11 cellular contexts compared by ENCODE assay signal in the genomic region with DNA sequence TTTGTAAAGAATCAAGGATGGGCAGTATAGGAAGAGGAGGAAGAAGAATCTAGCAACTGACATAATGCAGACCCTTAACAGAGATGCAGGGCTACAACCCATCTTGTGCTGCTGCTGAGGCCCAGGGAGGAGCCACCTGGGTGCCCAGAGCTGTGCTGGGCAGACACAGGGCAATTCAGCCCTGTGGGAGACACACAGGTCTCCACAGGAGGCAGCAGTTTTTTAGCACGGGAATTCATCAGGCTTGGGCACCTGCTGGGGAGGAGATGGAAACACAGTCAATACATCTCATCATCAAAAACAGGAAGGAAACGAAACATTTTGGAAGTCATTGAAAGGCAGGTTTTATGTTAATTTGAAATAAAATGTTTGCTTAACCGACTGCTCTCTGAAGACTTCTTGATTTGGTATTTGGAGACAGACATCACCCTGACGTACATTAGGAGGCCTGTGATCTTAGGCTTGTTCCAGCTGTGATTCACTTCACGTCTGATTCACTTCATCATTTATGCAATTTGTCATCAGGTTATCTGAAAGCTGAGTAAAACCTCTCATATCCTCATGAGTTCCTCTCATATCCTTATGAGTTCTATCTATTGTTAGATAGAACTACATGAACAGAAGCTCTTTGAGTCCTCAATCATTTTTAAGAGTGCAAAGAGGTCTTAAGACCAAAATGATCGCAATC.
A peak's percentile ranks its signal among the peaks of the same experiment; 100 is the strongest.
DNase-seq lines count a peak whose midpoint lies in the region; FAIRE-seq and TF ChIP-seq lines count a peak whose summit lies in the region.
"Had no signal": no experiment of that assay in that cellular context is flagged by ENCODE, and none has a peak within 500 bp of the region (broad histone marks: within the 10 kb centered on the region; RNA-seq: fewer than 3 reads in every experiment).

No MANE protein-coding gene starts in this region.

- DNase-seq in NCI-H146 (lab: John Stamatoyannopoulos, UW) (peak; percentile 12), NCI-H146 treated with DMSO at 0.1 percent for 48 hours (lab: John Stamatoyannopoulos, UW; ENCODE audit: unreplicated experiment) (no peak), HCEC 1CT (peak; percentile 81), astrocyte (ENCODE audit: low read depth) (peak; percentile 78), mesendoderm (peak; percentile 21), germinal center (ENCODE audit: low spot score) (no peak), T1000 (lab: John Stamatoyannopoulos, UW) (no peak), NCI-H748 (lab: John Stamatoyannopoulos, UW; ENCODE audit: unreplicated experiment) (no peak)

- H3K4ac ChIP-seq in mesendoderm (ENCODE audit: low read depth, low read length): no peak overlapping the region

- H2AK5ac ChIP-seq in mesendoderm (ENCODE audit: low read length): no peak overlapping the region

- H3K27ac ChIP-seq in astrocyte (ENCODE audit: low read depth, low read length): no peak overlapping the region
- H3K27ac ChIP-seq in mesendoderm (ENCODE audit: low read depth, low read length): no peak overlapping the region
- H3K27ac ChIP-seq: coronary artery had no signal

- no peaks in the 10 kb centered on the region for H3K9me3 ChIP-seq in astrocyte (ENCODE audit: insufficient read depth, low read depth, low read length)

- H3K79me1 ChIP-seq in mesendoderm (ENCODE audit: low read length): no peaks in the 10 kb centered on the region

- H3K36me3 ChIP-seq in astrocyte (ENCODE audit: insufficient read depth, low read length) (no peaks in the 10 kb centered on the region), mesendoderm (ENCODE audit: control insufficient read depth, insufficient read depth, low read length) (no peaks in the 10 kb centered on the region)

- H3K4me1 ChIP-seq in astrocyte (ENCODE audit: insufficient read depth, low read length) (no peaks in the 10 kb centered on the region), mesendoderm (ENCODE audit: control insufficient read depth, low read depth, low read length) (no peaks in the 10 kb centered on the region)

- H3K18ac ChIP-seq in mesendoderm (ENCODE audit: low read length): no peak overlapping the region

- H3K9ac ChIP-seq in astrocyte (ENCODE audit: low read length): no peak overlapping the region
- H3K9ac ChIP-seq in mesendoderm (ENCODE audit: low read length): no peak overlapping the region

- H3K27ac Mint-ChIP-seq in astrocyte (ENCODE audit: unreplicated experiment): no peak overlapping the region
- H3K27ac Mint-ChIP-seq: activated T-helper 1 cell treated with anti-CD3 and anti-CD28 coated beads, Interleukin-12 subunit alpha, Interleukin-12 subunit beta, Interleukin-2, Interleukin-4 antibody, amounts not matched to agents 30 ng/mL and 10 ng/mL and 1 ng/mL, durations not matched to agents 14 hours and 24 hours and 36 hours had no signal

- no CpG with 5 or more reads among the region's 6 CpGs for WGBS in mesendoderm (ENCODE audit: extremely low coverage, insufficient coverage, low lambda C conversion rate)

- H3K56ac ChIP-seq in mesendoderm (ENCODE audit: low read length): no peak overlapping the region

- H2BK120ac ChIP-seq in mesendoderm (ENCODE audit: low read depth, low read length): no peak overlapping the region

- no peak for TF ChIP-seq CTCF in astrocyte (IDR thresholded peaks at IDR 0.05; ENCODE audit: insufficient read depth, low read depth, low read length)

- H3K4me1 Mint-ChIP-seq in astrocyte (ENCODE audit: low read depth, unreplicated experiment): no peaks in the 10 kb centered on the region

- no peaks in the 10 kb centered on the region for H4K20me1 ChIP-seq in astrocyte (ENCODE audit: insufficient read depth, low read length)

- H3K4me3 Mint-ChIP-seq in astrocyte (ENCODE audit: unreplicated experiment): no peak overlapping the region

- no peak overlapping the region for H4K8ac ChIP-seq in mesendoderm (ENCODE audit: low read depth, low read length)

- H3K27me3 Mint-ChIP-seq in astrocyte (ENCODE audit: low read depth, unreplicated experiment): peaks cover 6% of the 10 kb centered on the region

- no peak overlapping the region for H3K4me3 ChIP-seq in astrocyte (ENCODE audit: insufficient read depth, low read depth, low read length)
- H3K4me3 ChIP-seq in mesendoderm (ENCODE audit: low read length): no peak overlapping the region
- H3K4me3 ChIP-seq: coronary artery had no signal

- H2BK15ac ChIP-seq in mesendoderm (replicated peaks; ENCODE audit: low read depth): no peak overlapping the region

- no peak overlapping the region for H4K5ac ChIP-seq in mesendoderm (ENCODE audit: low read length)

- H2AFZ ChIP-seq in astrocyte (ENCODE audit: low read depth, low read length): no peak overlapping the region

- peaks cover 3% of the 10 kb centered on the region for H3K36me3 Mint-ChIP-seq in astrocyte (ENCODE audit: low read depth, unreplicated experiment)
- H3K36me3 Mint-ChIP-seq: naive thymus-derived CD8-positive, alpha-beta T cell had no signal

- no peaks in the 10 kb centered on the region for H3K79me2 ChIP-seq in astrocyte (ENCODE audit: insufficient read depth, low read length)
- no peaks in the 10 kb centered on the region for H3K79me2 ChIP-seq in mesendoderm (ENCODE audit: control insufficient read depth, insufficient read depth, low read length)

- no peak overlapping the region for H3K23ac ChIP-seq in mesendoderm (ENCODE audit: low read length)

- peak; percentile 68 for FAIRE-seq in astrocyte (lab: Jason Lieb, UNC)

- H3K27me3 ChIP-seq in astrocyte (ENCODE audit: insufficient read depth, low read length): no peaks in the 10 kb centered on the region
- no peaks in the 10 kb centered on the region for H3K27me3 ChIP-seq in mesendoderm (ENCODE audit: insufficient read depth, low read length, poor library complexity)

- H2BK5ac ChIP-seq in mesendoderm (ENCODE audit: low read length): no peak overlapping the region

- H3K4me2 ChIP-seq in astrocyte (ENCODE audit: low read length) (peak overlapping the region; percentile 25), mesendoderm (ENCODE audit: low read length) (no peak overlapping the region)

- H3K9me3 Mint-ChIP-seq in astrocyte (ENCODE audit: unreplicated experiment): peaks cover 2% of the 10 kb centered on the region
- H3K9me3 Mint-ChIP-seq: activated T-helper 1 cell treated with anti-CD3 and anti-CD28 coated beads, Interleukin-12 subunit alpha, Interleukin-12 subunit beta, Interleukin-2, Interleukin-4 antibody, amounts not matched to agents 30 ng/mL and 10 ng/mL and 1 ng/mL, durations not matched to agents 14 hours and 24 hours and 36 hours; naive thymus-derived CD8-positive, alpha-beta T cell had no signal

Comparison
In these comparisons a context has a peak if more than half of its experiments do, and no peak if none do; other contexts are left out.
1. DNase-seq: peak in NCI-H146 (single experiment), HCEC 1CT (single experiment), astrocyte (single experiment) and mesendoderm (single experiment); none in NCI-H146 treated with DMSO at 0.1 percent for 48 hours (single experiment), germinal center (single experiment), T1000 (single experiment) and NCI-H748 (single experiment).